ENCODE assay signal across 24 cellular contexts in the genomic region with DNA sequence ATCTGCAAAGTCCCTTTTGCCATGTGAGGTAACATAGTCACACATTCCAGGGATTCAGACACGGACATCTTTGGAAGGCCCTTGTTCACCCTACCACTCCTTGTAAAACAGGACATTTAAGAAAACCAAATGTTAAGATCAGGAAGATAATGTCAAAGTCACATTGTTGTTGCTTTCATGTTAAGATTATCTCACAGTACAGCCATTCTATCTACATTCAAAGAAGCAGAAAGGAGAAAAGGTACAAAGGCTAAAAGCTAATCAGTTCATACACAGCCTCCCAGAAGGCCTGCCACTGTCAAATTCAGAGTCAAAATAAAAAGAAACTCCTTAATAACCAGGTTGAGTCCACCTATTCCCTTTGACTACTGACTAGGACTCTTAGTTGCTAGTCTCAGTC.
"Had no signal": no experiment of that assay in that cellular context is flagged by ENCODE, and none has a peak within 500 bp of the region (broad histone marks: within the 10 kb centered on the region; RNA-seq: fewer than 3 reads in every experiment).

No MANE protein-coding gene starts in this region.

- H3K9me3 Mint-ChIP-seq: T-helper 1 cell treated with Interleukin-12 subunit alpha and Interleukin-12 subunit beta and Interleukin-4 antibody, amounts not matched to agents 30 μg/mL and 1 μg/mL, for 36 hours; WTC11 had no signal

- H3K36me3 Mint-ChIP-seq: WTC11 had no signal

- H3K27ac ChIP-seq: brain microvascular endothelial cell, cardiac muscle cell, PC-9 had no signal

- H3K36me3 ChIP-seq: brain microvascular endothelial cell, cardiac muscle cell, MG63 had no signal

- H3K4me2 ChIP-seq: PC-9 had no signal

- H3K4me3 ChIP-seq: cardiac muscle cell, MG63, PC-9 had no signal

- H3K27me3 ChIP-seq: brain microvascular endothelial cell, cardiac muscle cell, MG63 had no signal

- H2AFZ ChIP-seq: PC-9 had no signal

- H3K4me3 Mint-ChIP-seq: activated CD4-positive, alpha-beta T cell treated with anti-CD3 and anti-CD28 coated beads, Interleukin-2, amount 10 ng/mL, durations not matched to agents 24 days and 14 days; activated naive CD4-positive, alpha-beta T cell treated with anti-CD3 and anti-CD28 coated beads, Interleukin-2, amount 50 U/mL, for 24 hours; T-helper 1 cell treated with Interleukin-12 subunit alpha and Interleukin-12 subunit beta and Interleukin-4 antibody, amounts not matched to agents 30 μg/mL and 1 μg/mL, for 36 hours; WTC11 had no signal

- H3K27ac Mint-ChIP-seq: activated CD4-positive, alpha-beta T cell treated with anti-CD3 and anti-CD28 coated beads, Interleukin-2, amount 10 ng/mL, durations not matched to agents 24 days and 14 days; activated naive CD4-positive, alpha-beta T cell treated with anti-CD3 and anti-CD28 coated beads, Interleukin-2, amount 50 U/mL, for 24 hours; T-helper 1 cell treated with Interleukin-12 subunit alpha and Interleukin-12 subunit beta and Interleukin-4 antibody, amounts not matched to agents 30 μg/mL and 1 μg/mL, for 36 hours; WTC11 had no signal

- H3K9me3 ChIP-seq: MG63 had no signal

- H3K27me3 Mint-ChIP-seq: activated CD4-positive, alpha-beta T cell treated with anti-CD3 and anti-CD28 coated beads, Interleukin-2, amount 10 ng/mL, durations not matched to agents 24 days and 14 days; activated naive CD4-positive, alpha-beta T cell treated with anti-CD3 and anti-CD28 coated beads, Interleukin-2, amount 50 U/mL, for 24 hours had no signal

- DNase-seq: activated CD4-positive, alpha-beta T cell treated with anti-CD3 and anti-CD28 coated beads for 1 hour; activated CD4-positive, alpha-beta T cell treated with anti-CD3 and anti-CD28 coated beads, Interleukin-2, amount 10 ng/mL, durations not matched to agents 24 days and 14 days; activated CD4-positive, alpha-beta T cell treated with anti-CD3 and anti-CD28 coated beads, Interleukin-2, amount 50 U/mL, for 48 hours; activated effector memory CD4-positive, alpha-beta T cell treated with Interleukin-2 at 50 U/mL for 16 hours; activated naive CD4-positive, alpha-beta T cell; activated T-cell treated with anti-CD3 and anti-CD28 coated beads for 4 hours; brain microvascular endothelial cell; MG63; MV-4-11; NCI-H1092 treated with DMSO at 0.1 percent for 48 hours; NCI-H1417 treated with DMSO at 0.1 percent for 48 hours; NCI-H1694 treated with DMSO at 0.1 percent for 48 hours; NCI-H2029 treated with DMSO at 0.1 percent for 48 hours; NCI-H345; NCI-H510A treated with DMSO at 0.1 percent for 48 hours; NCI-H69; NK-92 treated with Interleukin-12 subunit alpha and Interleukin-12 subunit beta, amount 100 ng/mL, for 24 hours; PC-9; SHP77 treated with DMSO at 0.1 percent for 48 hours; T-helper 9 cell had no signal

- ATAC-seq: WTC11 had no signal
